25 cellular contexts compared by ENCODE assay signal in the genomic region with DNA sequence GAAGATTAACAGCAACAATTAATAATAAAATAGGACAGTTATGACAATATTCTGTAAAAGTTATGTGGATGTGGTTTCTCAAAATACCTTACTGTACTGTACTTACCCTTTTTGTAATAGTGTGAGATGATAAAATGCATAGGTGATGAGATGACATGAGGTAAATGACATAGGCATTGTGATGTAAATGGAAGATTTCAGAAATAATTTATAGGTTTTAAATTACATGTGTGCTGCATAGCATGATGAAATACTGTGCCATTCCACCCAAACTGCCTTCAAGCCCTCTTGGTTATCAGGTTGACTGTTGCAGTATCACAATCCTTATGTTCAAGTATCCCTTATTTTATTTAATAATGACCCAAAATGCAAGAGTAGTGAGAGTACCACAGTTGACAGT. TPM values are rescaled to one million over a fixed set of nuclear protein-coding genes. Genes with fewer than 3 reads are reported as not detected.
DNase-seq lines count a peak whose midpoint lies in the region; ATAC-seq and TF ChIP-seq lines count a peak whose summit lies in the region.
"Had no signal": no experiment of that assay in that cellular context is flagged by ENCODE, and none has a peak within 500 bp of the region (broad histone marks: within the 10 kb centered on the region; RNA-seq: fewer than 3 reads in every experiment).

No MANE protein-coding gene starts in this region.

- H2AFZ ChIP-seq in osteoblast (ENCODE audit: low read length): no peak overlapping the region
- H2AFZ ChIP-seq: neural progenitor cell had no signal

- no peaks in the 10 kb centered on the region for H3K27me3 ChIP-seq in osteoblast (ENCODE audit: insufficient read depth, low read length)
- H3K27me3 ChIP-seq: BLaER1 treated with 17β-estradiol and CSF1 and Interleukin-3, amounts not matched to agents 10 nM and 100 nM; breast epithelium; heart left ventricle; left lung; neural progenitor cell; testis; uterus had no signal

- no peak for ATAC-seq in activated T-cell treated with anti-CD3 and anti-CD28 coated beads, Interleukin-2, amount 50 U/mL, for 4 hours
- no peak for ATAC-seq in T-helper 17 cell
- peak; percentile 59 for ATAC-seq in effector memory CD8-positive, alpha-beta T cell (replicated peaks)
- peak; percentile 36 for ATAC-seq in stimulated activated effector memory CD8-positive, alpha-beta T cell treated with anti-CD3 and anti-CD28 coated beads, Interleukin-12 subunit alpha, Interleukin-12 subunit beta, amount 100 ng/mL, for 72 hours
- ATAC-seq in HG03439 (IDR thresholded peaks at IDR 0.05; ENCODE audit: unreplicated experiment): no peak
- ATAC-seq: heart left ventricle, left lung had no signal

- peaks cover 19% of the 10 kb centered on the region for H3K9me3 Mint-ChIP-seq in activated T-cell treated with anti-CD3 and anti-CD28 coated beads, Interleukin-2, amount 50 U/mL, for 24 hours
- peaks cover 12% of the 10 kb centered on the region for H3K9me3 Mint-ChIP-seq in activated T-cell treated with anti-CD3 and anti-CD28 coated beads, Interleukin-2, amount 50 U/mL, for 4 hours
- H3K9me3 Mint-ChIP-seq in effector memory CD8-positive, alpha-beta T cell: peaks cover 0 to 6% of the 10 kb centered on the region in 2 donors
- peaks cover 6% of the 10 kb centered on the region for H3K9me3 Mint-ChIP-seq in stimulated activated effector memory CD8-positive, alpha-beta T cell treated with anti-CD3 and anti-CD28 coated beads, Interleukin-12 subunit alpha, Interleukin-12 subunit beta, amount 100 ng/mL, for 72 hours
- H3K9me3 Mint-ChIP-seq: dendritic cell treated with granulocyte-macrophage colony-stimulating factor and Interleukin-4, amounts not matched to agents 40 ng/mL and 50 ng/mL, for 4 days had no signal

- no peak for TF ChIP-seq CTCF in osteoblast (IDR thresholded peaks at IDR 0.05; ENCODE audit: extremely low read depth, low read depth, low read length)

- peaks cover 98% of the 10 kb centered on the region for H3K79me2 ChIP-seq in osteoblast (ENCODE audit: insufficient read depth, low read length)

- no peak overlapping the region for H3K4me3 ChIP-seq in osteoblast (ENCODE audit: insufficient read depth, low read length)
- H3K4me3 ChIP-seq: BLaER1 treated with 17β-estradiol and CSF1 and Interleukin-3, amounts not matched to agents 10 nM and 100 nM; breast epithelium; heart left ventricle; left lung; neural progenitor cell; testis; uterus had no signal

- no peaks in the 10 kb centered on the region for H3K36me3 ChIP-seq in osteoblast (ENCODE audit: insufficient read depth, low read length)
- H3K36me3 ChIP-seq: breast epithelium, left lung, neural progenitor cell, uterus had no signal

- peak overlapping the region; percentile 22 for H3K27ac Mint-ChIP-seq in activated T-cell treated with anti-CD3 and anti-CD28 coated beads, Interleukin-2, amount 50 U/mL, for 24 hours
- peak overlapping the region; percentile 51 for H3K27ac Mint-ChIP-seq in T-helper 17 cell
- peak overlapping the region; percentile 53 to 87 for H3K27ac Mint-ChIP-seq in effector memory CD8-positive, alpha-beta T cell
- peak overlapping the region; percentile 34 for H3K27ac Mint-ChIP-seq in stimulated activated effector memory CD8-positive, alpha-beta T cell treated with anti-CD3 and anti-CD28 coated beads, Interleukin-12 subunit alpha, Interleukin-12 subunit beta, amount 100 ng/mL, for 72 hours
- H3K27ac Mint-ChIP-seq: dendritic cell treated with granulocyte-macrophage colony-stimulating factor and Interleukin-4, amounts not matched to agents 40 ng/mL and 50 ng/mL, for 4 days; H9; neural progenitor cell; progenitor cell of endocrine pancreas had no signal

- no peak overlapping the region for H3K4me2 ChIP-seq in osteoblast (ENCODE audit: insufficient read depth, low read length)
- H3K4me2 ChIP-seq: BLaER1 treated with 17β-estradiol and CSF1 and Interleukin-3, amounts not matched to agents 10 nM and 100 nM; neural progenitor cell had no signal

- H3K4me3 Mint-ChIP-seq in activated T-cell treated with anti-CD3 and anti-CD28 coated beads, Interleukin-2, amount 50 U/mL, for 24 hours: no peak overlapping the region
- H3K4me3 Mint-ChIP-seq in activated T-cell treated with anti-CD3 and anti-CD28 coated beads, Interleukin-2, amount 50 U/mL, for 4 hours: no peak overlapping the region
- no peak overlapping the region for H3K4me3 Mint-ChIP-seq in T-helper 17 cell
- H3K4me3 Mint-ChIP-seq in effector memory CD8-positive, alpha-beta T cell: peak overlapping the region; percentile 21 to 54
- H3K4me3 Mint-ChIP-seq in stimulated activated effector memory CD8-positive, alpha-beta T cell treated with anti-CD3 and anti-CD28 coated beads, Interleukin-12 subunit alpha, Interleukin-12 subunit beta, amount 100 ng/mL, for 72 hours: no peak overlapping the region
- H3K4me3 Mint-ChIP-seq: activated T-helper 1 cell treated with anti-CD3 and anti-CD28 coated beads, Interleukin-12 subunit alpha, Interleukin-12 subunit beta, Interleukin-2, Interleukin-4 antibody, amounts not matched to agents 30 ng/mL and 10 ng/mL and 1 ng/mL, durations not matched to agents 14 hours and 24 hours and 36 hours; dendritic cell treated with granulocyte-macrophage colony-stimulating factor and Interleukin-4, amounts not matched to agents 40 ng/mL and 50 ng/mL, for 4 days; H9; neural progenitor cell had no signal

- peaks cover 24% of the 10 kb centered on the region for H4K20me1 ChIP-seq in osteoblast (ENCODE audit: insufficient read depth, low read length)

- peaks cover 66% of the 10 kb centered on the region for H3K36me3 Mint-ChIP-seq in activated T-cell treated with anti-CD3 and anti-CD28 coated beads, Interleukin-2, amount 50 U/mL, for 24 hours (ENCODE audit: low read depth)
- peaks cover 37% of the 10 kb centered on the region for H3K36me3 Mint-ChIP-seq in activated T-cell treated with anti-CD3 and anti-CD28 coated beads, Interleukin-2, amount 50 U/mL, for 4 hours (ENCODE audit: insufficient read depth)
- H3K36me3 Mint-ChIP-seq in T-helper 17 cell (ENCODE audit: low read depth): no peaks in the 10 kb centered on the region
- H3K36me3 Mint-ChIP-seq in effector memory CD8-positive, alpha-beta T cell (ENCODE audit: insufficient read depth): peaks cover 8% of the 10 kb centered on the region
- peaks cover 16% of the 10 kb centered on the region for H3K36me3 Mint-ChIP-seq in stimulated activated effector memory CD8-positive, alpha-beta T cell treated with anti-CD3 and anti-CD28 coated beads, Interleukin-12 subunit alpha, Interleukin-12 subunit beta, amount 100 ng/mL, for 72 hours

- H3K4me1 Mint-ChIP-seq in activated T-cell treated with anti-CD3 and anti-CD28 coated beads, Interleukin-2, amount 50 U/mL, for 24 hours (ENCODE audit: low read depth): peaks cover 84% of the 10 kb centered on the region
- H3K4me1 Mint-ChIP-seq in activated T-cell treated with anti-CD3 and anti-CD28 coated beads, Interleukin-2, amount 50 U/mL, for 4 hours (ENCODE audit: low read depth): peaks cover 67% of the 10 kb centered on the region
- H3K4me1 Mint-ChIP-seq in T-helper 17 cell: peaks cover 40% of the 10 kb centered on the region
- peaks cover 55 to 63% of the 10 kb centered on the region in 2 donors for H3K4me1 Mint-ChIP-seq in effector memory CD8-positive, alpha-beta T cell (ENCODE audit: low read depth in 2 of 2)
- H3K4me1 Mint-ChIP-seq in stimulated activated effector memory CD8-positive, alpha-beta T cell treated with anti-CD3 and anti-CD28 coated beads, Interleukin-12 subunit alpha, Interleukin-12 subunit beta, amount 100 ng/mL, for 72 hours: peaks cover 71% of the 10 kb centered on the region
- H3K4me1 Mint-ChIP-seq: neural progenitor cell had no signal

- no peaks in the 10 kb centered on the region for H3K27me3 Mint-ChIP-seq in activated T-cell treated with anti-CD3 and anti-CD28 coated beads, Interleukin-2, amount 50 U/mL, for 24 hours
- no peaks in the 10 kb centered on the region for H3K27me3 Mint-ChIP-seq in activated T-cell treated with anti-CD3 and anti-CD28 coated beads, Interleukin-2, amount 50 U/mL, for 4 hours (ENCODE audit: low read depth)
- no peaks in the 10 kb centered on the region for H3K27me3 Mint-ChIP-seq in T-helper 17 cell
- no peaks in the 10 kb centered on the region for H3K27me3 Mint-ChIP-seq in effector memory CD8-positive, alpha-beta T cell
- H3K27me3 Mint-ChIP-seq: dendritic cell treated with granulocyte-macrophage colony-stimulating factor and Interleukin-4, amounts not matched to agents 40 ng/mL and 50 ng/mL, for 4 days; IgD-negative memory B cell; progenitor cell of endocrine pancreas had no signal

- DNase-seq in activated T-cell treated with anti-CD3 and anti-CD28 coated beads, Interleukin-2, amount 50 U/mL, for 24 hours: no peak
- DNase-seq in activated T-cell treated with anti-CD3 and anti-CD28 coated beads, Interleukin-2, amount 50 U/mL, for 4 hours: no peak
- no peak for DNase-seq in T-helper 17 cell
- no peak for DNase-seq in effector memory CD8-positive, alpha-beta T cell
- DNase-seq in stimulated activated effector memory CD8-positive, alpha-beta T cell treated with anti-CD3 and anti-CD28 coated beads, Interleukin-12 subunit alpha, Interleukin-12 subunit beta, amount 100 ng/mL, for 72 hours (ENCODE audit: low spot score in 2 of 2): no peak
- no peak for DNase-seq in GOT3 (lab: John Stamatoyannopoulos, UW)
- DNase-seq in osteoblast (ENCODE audit: insufficient read length, low spot score, missing footprints): no peak
- DNase-seq: ACHN, H9, heart left ventricle, left lung, NCI-H1436 treated with DMSO at 0.1 percent for 48 hours, NCI-H2227 treated with DMSO at 0.1 percent for 48 hours, NCI-H774, Right ventricle myocardium superior, testis, uterus had no signal

- H3K9me3 ChIP-seq in T-helper 17 cell (ENCODE audit: control insufficient read depth, low read length, poor library complexity, severe bottlenecking) (no peaks in the 10 kb centered on the region), osteoblast (ENCODE audit: low read depth, low read length) (no peaks in the 10 kb centered on the region)
- H3K9me3 ChIP-seq: breast epithelium, left lung, testis, uterus had no signal

- no peaks in the 10 kb centered on the region for H3K4me1 ChIP-seq in osteoblast (ENCODE audit: insufficient read depth, low read length)
- H3K4me1 ChIP-seq: breast epithelium, neural progenitor cell, uterus had no signal

- no peak overlapping the region for H3K27ac ChIP-seq in osteoblast (ENCODE audit: low read depth, low read length)
- H3K27ac ChIP-seq: BLaER1 treated with 17β-estradiol and CSF1 and Interleukin-3, amounts not matched to agents 10 nM and 100 nM; breast epithelium; heart left ventricle; neural progenitor cell; testis; uterus had no signal

RNA-seq across cellular contexts. Expression of a gene that starts 22.2 kb away (rescaled TPM):
- 10 to 100 TPM; 82.0 to 98.2 (median 94.3) TPM for total RNA-seq in activated T-cell treated with anti-CD3 and anti-CD28 coated beads, Interleukin-2, amount 50 U/mL, for 4 hours
- total RNA-seq in T-helper 17 cell (100 to 1,000 TPM; 186 to 222 TPM), osteoblast (51.4 and 53.9 TPM in 2 replicates)

Comparison
In these comparisons a context has a peak if more than half of its experiments do, and no peak if none do; other contexts are left out.
1. H3K4me3 Mint-ChIP-seq: peak in effector memory CD8-positive, alpha-beta T cell (2 of 2); none in activated T-cell treated with anti-CD3 and anti-CD28 coated beads, Interleukin-2, amount 50 U/mL, for 24 hours (single experiment), activated T-cell treated with anti-CD3 and anti-CD28 coated beads, Interleukin-2, amount 50 U/mL, for 4 hours (single experiment), T-helper 17 cell (single experiment) and stimulated activated effector memory CD8-positive, alpha-beta T cell treated with anti-CD3 and anti-CD28 coated beads, Interleukin-12 subunit alpha, Interleukin-12 subunit beta, amount 100 ng/mL, for 72 hours (single experiment).
2. ATAC-seq: peak in effector memory CD8-positive, alpha-beta T cell (single experiment) and stimulated activated effector memory CD8-positive, alpha-beta T cell treated with anti-CD3 and anti-CD28 coated beads, Interleukin-12 subunit alpha, Interleukin-12 subunit beta, amount 100 ng/mL, for 72 hours (single experiment); none in activated T-cell treated with anti-CD3 and anti-CD28 coated beads, Interleukin-2, amount 50 U/mL, for 4 hours (0 of 2), T-helper 17 cell (single experiment) and HG03439 (single experiment).
3. Peak in every context shown above with its lines, with median percentiles within 50 percentile points of each other: H3K27ac Mint-ChIP-seq.